ENCODE assay signal across 1 cellular context in the genomic region with DNA sequence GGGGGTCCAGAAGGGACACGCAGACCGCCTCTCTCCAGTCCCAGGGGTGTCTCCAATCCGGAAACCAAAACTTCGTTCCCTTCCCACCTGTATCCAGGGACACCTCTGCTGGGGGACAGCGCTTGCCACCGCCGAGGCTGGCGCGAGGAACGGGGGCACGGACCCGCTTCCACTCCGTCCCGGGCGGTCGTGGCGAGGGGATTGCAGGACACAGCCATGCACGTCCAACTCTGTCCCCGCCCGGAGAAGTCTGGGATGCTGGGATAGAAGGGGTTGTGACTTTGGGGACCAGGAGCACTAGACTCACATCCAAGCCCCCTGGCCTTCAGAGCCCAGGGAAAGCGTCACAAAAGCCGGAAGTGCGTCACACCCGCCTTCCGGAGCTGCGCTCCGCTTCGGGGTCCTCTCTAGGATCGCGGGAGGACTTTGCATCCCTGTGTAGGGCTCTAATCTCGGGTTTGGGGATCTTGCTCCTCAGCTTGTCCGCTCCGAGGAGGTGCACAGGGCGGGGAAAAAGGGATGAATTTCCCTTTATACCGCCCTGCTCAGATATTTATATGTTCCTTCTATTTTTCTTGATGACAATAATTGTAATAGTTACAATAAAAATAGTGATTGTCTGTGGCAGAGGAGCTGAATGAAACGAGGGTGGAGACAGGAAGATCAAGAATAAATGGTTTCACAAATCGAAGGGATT.
TF ChIP-seq lines count a peak whose summit lies in the region.

FAM200A (minus strand) TSS at position 348 of the 697 bp plus-strand sequence. CDS start 3,707 bp downstream, outside the sequence.

TF ChIP-seq in K562, 482 proteins besides CTCF, POLR2A, EP300 and RAD21 (continued from another document and continues in another):
- TF ChIP-seq SIN3A (IDR thresholded peaks at IDR 0.05; ENCODE audit: borderline replicate concordance in 2 of 2, control insufficient read depth in 1 of 2, low read depth in 2 of 2, low read length in 2 of 2) = peak; percentile 69 to 78; a peak in 2 of 4 replicates
- peak; percentile 73 for TF ChIP-seq ZNF766 (CRISPR knock-in tag; conservative IDR thresholded peaks at IDR 0.05)
- TF ChIP-seq HDAC8 (tag; IDR thresholded peaks at IDR 0.05) = no peak
- no peak for TF ChIP-seq ZBTB49 (CRISPR knock-in tag; IDR thresholded peaks at IDR 0.05; ENCODE audit: borderline replicate concordance)
- TF ChIP-seq TAF15 (IDR thresholded peaks at IDR 0.05; ENCODE audit: low read depth, low read length) = no peak
- TF ChIP-seq NCOR1 (IDR thresholded peaks at IDR 0.05) = peak; percentile 37; the same call in 1 of the 2 replicates
- TF ChIP-seq ARID1B (IDR thresholded peaks at IDR 0.05) = peak; percentile 24; the same call in 1 of the 2 replicates
- TF ChIP-seq JUN (IDR thresholded peaks at IDR 0.05; ENCODE audit: borderline replicate concordance, low read depth, low read length) = 0 out of 2 replicates have a peak, but pooled peaks have one; percentile 57
- no peak for TF ChIP-seq JUN (CRISPR knock-in tag; IDR thresholded peaks at IDR 0.05; ENCODE audit: borderline replicate concordance)
- peak; percentile 73; the same call in 1 of the 2 replicates for TF ChIP-seq POLR2AphosphoS2 (IDR thresholded peaks at IDR 0.05; ENCODE audit: low read length)
- TF ChIP-seq SP2 (IDR thresholded peaks at IDR 0.05; ENCODE audit: extremely low read depth, low read depth, low read length, poor library complexity, severe bottlenecking) = peak; percentile 98
- TF ChIP-seq ZNF507 (tag; conservative IDR thresholded peaks at IDR 0.05) = no peak
- TF ChIP-seq LEF1 (IDR thresholded peaks at IDR 0.05) = no peak
- no peak for TF ChIP-seq MAFF (IDR thresholded peaks at IDR 0.05; ENCODE audit: low read length)
- TF ChIP-seq HNRNPUL1 (IDR thresholded peaks at IDR 0.05; ENCODE audit: low read length) = no peak
- TF ChIP-seq ZNF311 (CRISPR knock-in tag; IDR thresholded peaks at IDR 0.05) = no peak
- TF ChIP-seq TOE1 (IDR thresholded peaks at IDR 0.05; ENCODE audit: borderline replicate concordance) = 0 out of 2 replicates have a peak, but pooled peaks have one; percentile 39
- TF ChIP-seq TOE1 (CRISPR knock-in tag; IDR thresholded peaks at IDR 0.05; ENCODE audit: borderline replicate concordance, low read depth) = no peak
- TF ChIP-seq ARID2 (IDR thresholded peaks at IDR 0.05) = no peak
- no peak; the same call in 1 of the 2 replicates for TF ChIP-seq ZBTB7A (IDR thresholded peaks at IDR 0.05; ENCODE audit: borderline replicate concordance, control insufficient read depth, low read depth, low read length)
- TF ChIP-seq ETS2 (tag; IDR thresholded peaks at IDR 0.05; ENCODE audit: borderline replicate concordance, poor library complexity, severe bottlenecking) = no peak
- TF ChIP-seq KHSRP (IDR thresholded peaks at IDR 0.05) = peak; percentile 79
- TF ChIP-seq FOXJ3 (CRISPR knock-in tag; IDR thresholded peaks at IDR 0.05) = no peak
- TF ChIP-seq MITF (IDR thresholded peaks at IDR 0.05) = no peak
- TF ChIP-seq MTA3 (IDR thresholded peaks at IDR 0.05; ENCODE audit: borderline replicate concordance) = peak; percentile 98
- no peak for TF ChIP-seq RBM39 (optimal IDR thresholded peaks at IDR 0.05; ENCODE audit: low read depth, low read length)
- TF ChIP-seq ZNF695 (CRISPR knock-in tag; IDR thresholded peaks at IDR 0.05) = no peak
- TF ChIP-seq ZNF77 (CRISPR knock-in tag; IDR thresholded peaks at IDR 0.05) = no peak
- peak; percentile 22; the same call in 1 of the 2 replicates for TF ChIP-seq CHD2 (IDR thresholded peaks at IDR 0.05; ENCODE audit: low read depth, low read length)
- TF ChIP-seq NR3C1 (CRISPR knock-in tag; IDR thresholded peaks at IDR 0.05) = no peak
- TF ChIP-seq ZNF75A (CRISPR knock-in tag; IDR thresholded peaks at IDR 0.05) = no peak
- TF ChIP-seq ZBTB1 (CRISPR knock-in tag; IDR thresholded peaks at IDR 0.05; ENCODE audit: borderline replicate concordance, low read depth) = no peak
- TF ChIP-seq RBM34 (IDR thresholded peaks at IDR 0.05; ENCODE audit: borderline replicate concordance, insufficient read depth, low read length) = no peak
- 0 out of 2 replicates have a peak, but pooled peaks have one; percentile 19 for TF ChIP-seq ZC3H8 (IDR thresholded peaks at IDR 0.05)
- TF ChIP-seq, protein P1, sequence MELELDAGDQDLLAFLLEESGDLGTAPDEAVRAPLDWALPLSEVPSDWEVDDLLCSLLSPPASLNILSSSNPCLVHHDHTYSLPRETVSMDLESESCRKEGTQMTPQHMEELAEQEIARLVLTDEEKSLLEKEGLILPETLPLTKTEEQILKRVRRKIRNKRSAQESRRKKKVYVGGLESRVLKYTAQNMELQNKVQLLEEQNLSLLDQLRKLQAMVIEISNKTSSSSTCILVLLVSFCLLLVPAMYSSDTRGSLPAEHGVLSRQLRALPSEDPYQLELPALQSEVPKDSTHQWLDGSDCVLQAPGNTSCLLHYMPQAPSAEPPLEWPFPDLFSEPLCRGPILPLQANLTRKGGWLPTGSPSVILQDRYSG (tag; conservative IDR thresholded peaks at IDR 0.05; ENCODE audit: low read depth) = no peak
- no peak for TF ChIP-seq ARID3B (CRISPR knock-in tag; IDR thresholded peaks at IDR 0.05; ENCODE audit: borderline replicate concordance)
- no peak for TF ChIP-seq HMG20A (CRISPR knock-in tag; conservative IDR thresholded peaks at IDR 0.05)
- TF ChIP-seq, protein P2, sequence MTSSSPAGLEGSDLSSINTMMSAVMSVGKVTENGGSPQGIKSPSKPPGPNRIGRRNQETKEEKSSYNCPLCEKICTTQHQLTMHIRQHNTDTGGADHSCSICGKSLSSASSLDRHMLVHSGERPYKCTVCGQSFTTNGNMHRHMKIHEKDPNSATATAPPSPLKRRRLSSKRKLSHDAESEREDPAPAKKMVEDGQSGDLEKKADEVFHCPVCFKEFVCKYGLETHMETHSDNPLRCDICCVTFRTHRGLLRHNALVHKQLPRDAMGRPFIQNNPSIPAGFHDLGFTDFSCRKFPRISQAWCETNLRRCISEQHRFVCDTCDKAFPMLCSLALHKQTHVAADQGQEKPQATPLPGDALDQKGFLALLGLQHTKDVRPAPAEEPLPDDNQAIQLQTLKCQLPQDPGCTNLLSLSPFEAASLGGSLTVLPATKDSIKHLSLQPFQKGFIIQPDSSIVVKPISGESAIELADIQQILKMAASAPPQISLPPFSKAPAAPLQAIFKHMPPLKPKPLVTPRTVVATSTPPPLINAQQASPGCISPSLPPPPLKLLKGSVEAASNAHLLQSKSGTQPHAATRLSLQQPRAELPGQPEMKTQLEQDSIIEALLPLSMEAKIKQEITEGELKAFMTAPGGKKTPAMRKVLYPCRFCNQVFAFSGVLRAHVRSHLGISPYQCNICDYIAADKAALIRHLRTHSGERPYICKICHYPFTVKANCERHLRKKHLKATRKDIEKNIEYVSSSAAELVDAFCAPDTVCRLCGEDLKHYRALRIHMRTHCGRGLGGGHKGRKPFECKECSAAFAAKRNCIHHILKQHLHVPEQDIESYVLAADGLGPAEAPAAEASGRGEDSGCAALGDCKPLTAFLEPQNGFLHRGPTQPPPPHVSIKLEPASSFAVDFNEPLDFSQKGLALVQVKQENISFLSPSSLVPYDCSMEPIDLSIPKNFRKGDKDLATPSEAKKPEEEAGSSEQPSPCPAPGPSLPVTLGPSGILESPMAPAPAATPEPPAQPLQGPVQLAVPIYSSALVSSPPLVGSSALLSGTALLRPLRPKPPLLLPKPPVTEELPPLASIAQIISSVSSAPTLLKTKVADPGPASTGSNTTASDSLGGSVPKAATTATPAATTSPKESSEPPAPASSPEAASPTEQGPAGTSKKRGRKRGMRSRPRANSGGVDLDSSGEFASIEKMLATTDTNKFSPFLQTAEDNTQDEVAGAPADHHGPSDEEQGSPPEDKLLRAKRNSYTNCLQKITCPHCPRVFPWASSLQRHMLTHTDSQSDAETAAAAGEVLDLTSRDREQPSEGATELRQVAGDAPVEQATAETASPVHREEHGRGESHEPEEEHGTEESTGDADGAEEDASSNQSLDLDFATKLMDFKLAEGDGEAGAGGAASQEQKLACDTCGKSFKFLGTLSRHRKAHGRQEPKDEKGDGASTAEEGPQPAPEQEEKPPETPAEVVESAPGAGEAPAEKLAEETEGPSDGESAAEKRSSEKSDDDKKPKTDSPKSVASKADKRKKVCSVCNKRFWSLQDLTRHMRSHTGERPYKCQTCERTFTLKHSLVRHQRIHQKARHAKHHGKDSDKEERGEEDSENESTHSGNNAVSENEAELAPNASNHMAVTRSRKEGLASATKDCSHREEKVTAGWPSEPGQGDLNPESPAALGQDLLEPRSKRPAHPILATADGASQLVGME (CRISPR knock-in tag; IDR thresholded peaks at IDR 0.05) = peak; percentile 70; the same call in 1 of the 2 replicates
- TF ChIP-seq SETDB1 (IDR thresholded peaks at IDR 0.05; ENCODE audit: low read length) = no peak
- TF ChIP-seq ZNF436 (CRISPR knock-in tag; IDR thresholded peaks at IDR 0.05) = no peak
- TF ChIP-seq, protein P3, sequence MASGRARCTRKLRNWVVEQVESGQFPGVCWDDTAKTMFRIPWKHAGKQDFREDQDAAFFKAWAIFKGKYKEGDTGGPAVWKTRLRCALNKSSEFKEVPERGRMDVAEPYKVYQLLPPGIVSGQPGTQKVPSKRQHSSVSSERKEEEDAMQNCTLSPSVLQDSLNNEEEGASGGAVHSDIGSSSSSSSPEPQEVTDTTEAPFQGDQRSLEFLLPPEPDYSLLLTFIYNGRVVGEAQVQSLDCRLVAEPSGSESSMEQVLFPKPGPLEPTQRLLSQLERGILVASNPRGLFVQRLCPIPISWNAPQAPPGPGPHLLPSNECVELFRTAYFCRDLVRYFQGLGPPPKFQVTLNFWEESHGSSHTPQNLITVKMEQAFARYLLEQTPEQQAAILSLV (tag; IDR thresholded peaks at IDR 0.05) = no peak
- TF ChIP-seq, protein P4, sequence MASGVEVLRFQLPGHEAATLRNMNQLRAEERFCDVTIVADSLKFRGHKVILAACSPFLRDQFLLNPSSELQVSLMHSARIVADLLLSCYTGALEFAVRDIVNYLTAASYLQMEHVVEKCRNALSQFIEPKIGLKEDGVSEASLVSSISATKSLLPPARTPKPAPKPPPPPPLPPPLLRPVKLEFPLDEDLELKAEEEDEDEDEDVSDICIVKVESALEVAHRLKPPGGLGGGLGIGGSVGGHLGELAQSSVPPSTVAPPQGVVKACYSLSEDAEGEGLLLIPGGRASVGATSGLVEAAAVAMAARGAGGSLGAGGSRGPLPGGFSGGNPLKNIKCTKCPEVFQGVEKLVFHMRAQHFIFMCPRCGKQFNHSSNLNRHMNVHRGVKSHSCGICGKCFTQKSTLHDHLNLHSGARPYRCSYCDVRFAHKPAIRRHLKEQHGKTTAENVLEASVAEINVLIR (CRISPR knock-in tag; IDR thresholded peaks at IDR 0.05) = peak; percentile 95
- TF ChIP-seq WHSC1 (IDR thresholded peaks at IDR 0.05; ENCODE audit: low read length) = no peak
- TF ChIP-seq DPF2 (IDR thresholded peaks at IDR 0.05) = 0 out of 2 replicates have a peak, but pooled peaks have one; percentile 23
- TF ChIP-seq PCBP2 (IDR thresholded peaks at IDR 0.05; ENCODE audit: low read depth, low read length, poor library complexity, severe bottlenecking) = no peak
- peak in 1 of 2 experiments; percentile 65; a peak in 1 of 4 replicates for TF ChIP-seq ZNF639 (CRISPR knock-in tag; conservative IDR thresholded peaks at IDR 0.05 in 1 of 2, IDR thresholded peaks at IDR 0.05 in 1 of 2)
- TF ChIP-seq NR1H2 (CRISPR knock-in tag; IDR thresholded peaks at IDR 0.05) = no peak
